1 cellular context compared by ENCODE assay signal in genomic region chr7:50664461-50664922, GRCh38.
TF ChIP-seq lines count a peak whose summit lies in the region.

No MANE protein-coding gene starts in this region.

TF ChIP-seq in SK-N-SH treated with all-trans-retinoic acid at 6 μM for 48 hours, 23 proteins besides CTCF, POLR2A, EP300 and RAD21 (continued from another document):
- TF ChIP-seq PATZ1 (CRISPR knock-in tag; IDR thresholded peaks at IDR 0.05; ENCODE audit: borderline replicate concordance) = no peak
- TF ChIP-seq ESRRG (CRISPR knock-in tag; IDR thresholded peaks at IDR 0.05) = no peak
- no peak for TF ChIP-seq OSR1 (CRISPR knock-in tag; IDR thresholded peaks at IDR 0.05)
- no peak for TF ChIP-seq ARNTL (CRISPR knock-in tag; IDR thresholded peaks at IDR 0.05; ENCODE audit: borderline replicate concordance, low read depth)
- no peak for TF ChIP-seq CSRNP3 (CRISPR knock-in tag; IDR thresholded peaks at IDR 0.05)
- TF ChIP-seq ISL1 (CRISPR knock-in tag; IDR thresholded peaks at IDR 0.05) = no peak
- TF ChIP-seq SNAI2 (CRISPR knock-in tag; IDR thresholded peaks at IDR 0.05) = no peak
- TF ChIP-seq ZNF565 (CRISPR knock-in tag; conservative IDR thresholded peaks at IDR 0.05; ENCODE audit: low read depth) = no peak
